1 cellular context compared by ENCODE assay signal in the genomic region with DNA sequence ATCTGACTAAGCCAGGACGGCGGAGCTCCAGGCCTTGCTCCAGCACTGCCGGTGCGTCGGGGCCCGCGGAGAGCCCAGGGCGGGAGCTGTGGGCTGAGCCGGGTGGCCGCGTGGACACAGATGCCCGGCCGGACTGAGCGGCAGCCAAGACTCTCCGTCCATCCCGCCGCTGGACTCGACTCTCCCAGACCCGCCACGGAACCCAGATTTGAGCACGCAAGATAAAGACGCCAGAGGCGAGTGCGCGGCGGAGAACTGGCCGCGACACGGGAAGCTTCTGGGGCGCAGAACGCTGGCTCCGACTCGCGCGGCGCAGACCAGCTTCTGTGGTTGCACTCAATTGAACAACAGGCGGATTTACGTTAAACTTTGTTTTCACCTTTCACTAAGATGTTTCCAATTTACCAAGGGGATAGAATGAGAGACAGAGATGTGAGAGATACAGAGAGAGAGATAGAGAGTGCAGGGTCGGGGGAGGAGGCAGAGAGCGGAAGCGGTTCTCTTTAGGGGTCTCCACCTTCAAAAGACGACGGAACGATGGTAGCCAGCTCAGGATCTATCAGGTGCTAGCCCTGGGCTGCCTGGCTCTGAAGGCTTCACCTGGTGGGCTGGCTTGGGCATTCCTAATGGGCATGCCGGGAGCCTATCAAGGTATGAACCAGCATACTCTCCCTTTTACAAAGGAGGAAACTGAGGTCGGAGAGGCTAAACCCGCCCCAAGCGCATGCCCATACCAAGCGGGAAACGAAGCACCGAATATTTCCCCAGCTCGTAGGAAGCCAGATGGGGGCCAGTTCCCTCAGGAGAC.
TF ChIP-seq lines count a peak whose summit lies in the region.

No MANE protein-coding gene starts in this region.

TF ChIP-seq in endothelial cell of umbilical vein, 7 proteins besides CTCF, POLR2A, EP300 and RAD21:
- TF ChIP-seq FOS (IDR thresholded peaks at IDR 0.05; ENCODE audit: borderline replicate concordance, insufficient read depth, low read length) (no peak), MYC (IDR thresholded peaks at IDR 0.05; ENCODE audit: low read depth, low read length) (no peak), MAX (IDR thresholded peaks at IDR 0.05; ENCODE audit: insufficient read depth, insufficient read length) (no peak), EZH2 (IDR thresholded peaks at IDR 0.05; ENCODE audit: borderline replicate concordance, low read depth, low read length, severe bottlenecking) (peak; percentile 65), GATA2 (IDR thresholded peaks at IDR 0.05; ENCODE audit: insufficient read depth, insufficient read length, low read depth, low read length) (no peak)
